Comparison of ENCODE assay signal across 8 cellular contexts in the genomic region with DNA sequence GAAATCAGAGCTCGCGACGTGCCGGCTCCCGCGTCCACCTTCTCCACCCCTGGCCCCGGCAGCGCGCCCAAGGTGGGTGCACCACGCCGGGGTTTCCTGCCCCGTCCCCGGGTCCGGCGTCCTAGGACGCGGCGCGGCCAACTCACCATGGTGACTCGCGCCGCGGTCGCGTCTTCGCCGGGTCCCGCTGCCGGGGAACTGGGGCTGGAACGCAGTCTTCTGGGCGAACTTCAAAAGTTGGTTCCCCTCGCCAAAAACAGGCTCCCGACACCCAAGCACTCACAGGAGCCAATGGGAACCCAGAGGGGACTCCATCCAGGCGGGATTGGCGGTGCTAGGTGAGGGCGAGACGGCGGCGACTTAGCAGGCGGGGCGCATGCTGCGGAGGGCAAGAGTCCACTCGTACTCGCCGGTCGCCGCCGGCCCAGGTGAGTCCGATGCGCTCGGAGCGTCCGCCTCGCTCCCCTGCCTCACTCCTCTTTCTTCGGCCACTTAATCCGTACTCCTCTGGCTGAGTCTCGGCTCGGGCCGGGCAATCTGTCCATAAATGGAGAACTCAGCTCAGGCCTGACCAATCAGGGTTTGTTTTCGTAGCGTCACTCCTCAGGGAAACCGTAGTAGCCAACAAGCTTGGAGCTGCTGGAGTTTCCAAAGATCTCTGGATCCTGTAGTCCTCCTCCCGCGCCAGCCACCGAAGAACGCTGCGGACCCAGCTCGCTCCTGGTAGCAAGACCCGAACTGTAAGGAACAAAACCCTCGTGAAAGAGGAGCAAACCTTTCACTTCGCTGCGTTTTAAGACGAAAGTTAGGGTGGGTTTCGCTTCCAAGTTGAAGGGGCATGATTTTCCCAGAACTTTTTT. TPM values are rescaled to one million over a fixed set of nuclear protein-coding genes. Genes with fewer than 3 reads are reported as not detected.
DNase-seq lines count a peak whose midpoint lies in the region; ATAC-seq and TF ChIP-seq lines count a peak whose summit lies in the region.

Gene MYO1E, minus strand, starts transcription at position 520 of the 860 bp plus-strand sequence. Its CDS starts 371 bp downstream, at position 149.

- H3K4me3 ChIP-seq in Peyer's patch, result peak within 1 kb of the TSS; percentile 67 to 99 (median 84)
- peak within 1 kb of the TSS; percentile 75 to 99 (median 90) for H3K4me3 ChIP-seq in heart right ventricle
- peak within 1 kb of the TSS; percentile 83 for H3K4me3 ChIP-seq in osteoblast (ENCODE audit: insufficient read depth, low read length)

- no peak for TF ChIP-seq CTCF in Peyer's patch (IDR thresholded peaks at IDR 0.05)
- TF ChIP-seq CTCF in heart right ventricle (IDR thresholded peaks at IDR 0.05), result no peak
- no peak for TF ChIP-seq CTCF in osteoblast (IDR thresholded peaks at IDR 0.05; ENCODE audit: extremely low read depth, low read depth, low read length)

- H3K36me3 ChIP-seq in Peyer's patch (no peaks in the 10 kb centered on the region), heart right ventricle (no peaks in the 10 kb centered on the region), osteoblast (ENCODE audit: insufficient read depth, low read length) (no peaks in the 10 kb centered on the region)

- no peaks in the 10 kb centered on the region for H3K9me3 ChIP-seq in Peyer's patch
- no peaks in the 10 kb centered on the region for H3K9me3 ChIP-seq in heart right ventricle
- H3K9me3 ChIP-seq in osteoblast (ENCODE audit: low read depth, low read length), result no peaks in the 10 kb centered on the region

- peaks cover 0 to 12% (median 4%) of the 10 kb centered on the region in 4 donors for H3K4me1 ChIP-seq in Peyer's patch
- H3K4me1 ChIP-seq in heart right ventricle, result peaks cover 0 to 35% (median 17%) of the 10 kb centered on the region in 9 donors
- H3K4me1 ChIP-seq in osteoblast (ENCODE audit: insufficient read depth, low read length), result peaks cover 14% of the 10 kb centered on the region

- H3K27me3 Mint-ChIP-seq in IgD-negative memory B cell, result peaks cover 8% of the 10 kb centered on the region

- H3K4me3 Mint-ChIP-seq in IgD-negative memory B cell, result peak within 1 kb of the TSS; percentile 93 to 100 (median 98)

- peak within 1 kb of the TSS; percentile 85 to 96 (median 91) for H3K27ac ChIP-seq in Peyer's patch
- H3K27ac ChIP-seq in heart right ventricle, result peak within 1 kb of the TSS; percentile 83 to 97 (median 93)
- peak within 1 kb of the TSS; percentile 71 for H3K27ac ChIP-seq in osteoblast (ENCODE audit: low read depth, low read length)

- 0% methylated on average over 74 of the region's 74 CpGs for WGBS in heart right ventricle, 2 donors

- peaks cover 18% of the 10 kb centered on the region for H4K20me1 ChIP-seq in osteoblast (ENCODE audit: insufficient read depth, low read length)

- ATAC-seq in GM21529 (IDR thresholded peaks at IDR 0.05; ENCODE audit: unreplicated experiment) (peak; percentile 65), heart right ventricle (peak; percentile 95 to 98 (median 98))

- no peaks in the 10 kb centered on the region for H3K36me3 Mint-ChIP-seq in IgD-negative memory B cell

- intact Hi-C loops in heart right ventricle (cut with DNase I), result loop anchor here in 8 of 10 donors (5.0 to 10.0 kb wide), 7 partner anchors 65 to 150 kb away; partner anchors contain the start of gene FAM81A (in 4 of the 8)

- H3K79me2 ChIP-seq in osteoblast (ENCODE audit: insufficient read depth, low read length), result peaks cover 50% of the 10 kb centered on the region

- peak within 1 kb of the TSS; percentile 90 for H3K4me2 ChIP-seq in osteoblast (ENCODE audit: insufficient read depth, low read length)

- DNase-seq in DMS79 treated with DMSO at 0.1 percent for 48 hours (lab: John Stamatoyannopoulos, UW) (peak; percentile 71), Peyer's patch (peak; percentile 75 to 95 (median 93)), amygdala (lab: John Stamatoyannopoulos, UW) (peak; percentile 47 to 98 (median 92)), heart right ventricle (peak; percentile 76 to 94), osteoblast (ENCODE audit: insufficient read length, low spot score, missing footprints) (peak; percentile 99), Kasumi-1 (lab: John Stamatoyannopoulos, UW) (no peak)

- peak within 1 kb of the TSS; percentile 78 to 99 (median 81) for H3K27ac Mint-ChIP-seq in IgD-negative memory B cell

- peaks cover 17 to 53% (median 28%) of the 10 kb centered on the region in 3 donors for H3K4me1 Mint-ChIP-seq in IgD-negative memory B cell

- H3K9me3 Mint-ChIP-seq in IgD-negative memory B cell, result no peaks in the 10 kb centered on the region

- peak within 1 kb of the TSS; percentile 79 for H2AFZ ChIP-seq in osteoblast (ENCODE audit: low read length)

- H3K27me3 ChIP-seq in Peyer's patch (no peaks in the 10 kb centered on the region), heart right ventricle (peaks cover 0 to 30% (median 0%) of the 10 kb centered on the region in 7 donors), osteoblast (ENCODE audit: insufficient read depth, low read length) (no peaks in the 10 kb centered on the region)

- peak; percentile 96 to 98 for TF ChIP-seq POLR2A in Peyer's patch (IDR thresholded peaks at IDR 0.05)

RNA-seq across cellular contexts. Expression of gene MYO1E, which starts in this region (rescaled TPM):
- 27.4 TPM for polyA plus RNA-seq in IgD-negative memory B cell
- 100 to 1,000 TPM; 245 to 380 (median 268) TPM for total RNA-seq in Peyer's patch
- 10 to 100 TPM; 20.6 to 75.3 (median 28.4) TPM for total RNA-seq in heart right ventricle
- 10 to 100 TPM in 1 of 2 donors, 1 to 10 TPM in 1; 9.3 to 16.5 TPM for polyA plus RNA-seq in heart right ventricle
- 220 and 336 TPM in 2 replicates for total RNA-seq in osteoblast

Comparison
In these comparisons a context has a peak if more than half of its experiments do, and no peak if none do; other contexts are left out.
1. DNase-seq: peak in DMS79 treated with DMSO at 0.1 percent for 48 hours (single experiment), Peyer's patch (3 of 3), amygdala (56 of 56), heart right ventricle (2 of 2) and osteoblast (single experiment); none in Kasumi-1 (0 of 2).
2. Peak in every context shown above with its lines, with median percentiles within 50 percentile points of each other: H3K27ac ChIP-seq and H3K4me3 ChIP-seq.